Comparison of ENCODE assay signal across 8 cellular contexts in genomic region chr9:36597412-36598178, GRCh38. TPM values are rescaled to one million over a fixed set of nuclear protein-coding genes. Genes with fewer than 3 reads are reported as not detected.
DNase-seq lines count a peak whose midpoint lies in the region; ATAC-seq, FAIRE-seq and TF ChIP-seq lines count a peak whose summit lies in the region.

No MANE protein-coding gene starts in this region.

- FAIRE-seq in GM12891 (lab: Jason Lieb, UNC): peak; percentile 72
- peak; percentile 30 for FAIRE-seq in RCC 7860 (lab: Jason Lieb, UNC)

- no peak overlapping the region for H3K27ac ChIP-seq in upper lobe of right lung

- H3K36me3 ChIP-seq in upper lobe of right lung: no peaks in the 10 kb centered on the region

- TF ChIP-seq POLR2A in GM12891 (IDR thresholded peaks at IDR 0.05; ENCODE audit: low read depth, low read length): no peak

- no peak overlapping the region for H3K4me3 ChIP-seq in upper lobe of right lung

- no peaks in the 10 kb centered on the region for H3K9me3 ChIP-seq in upper lobe of right lung

- no peaks in the 10 kb centered on the region for H3K4me1 ChIP-seq in upper lobe of right lung

- H3K27me3 ChIP-seq in upper lobe of right lung: no peaks in the 10 kb centered on the region

- DNase-seq in AG08395 (ENCODE audit: low spot score): peak; percentile 75
- DNase-seq in GM12891 (ENCODE audit: insufficient read length, low spot score): peak; percentile 27
- peak; percentile 29 for DNase-seq in RCC 7860 (ENCODE audit: low spot score)
- DNase-seq in foreskin melanocyte: peak; percentile 46
- DNase-seq in upper lobe of right lung: no peak
- no peak for DNase-seq in cortex of kidney (lab: John Stamatoyannopoulos, UW)

- ATAC-seq in upper lobe of right lung: no peak
- no peak for ATAC-seq in HG03097 (IDR thresholded peaks at IDR 0.05; ENCODE audit: low FRiP score, unreplicated experiment)
- no peak for ATAC-seq in HG03025 (IDR thresholded peaks at IDR 0.05; ENCODE audit: low FRiP score, unreplicated experiment)

- peak; percentile 40 for TF ChIP-seq CTCF in upper lobe of right lung (IDR thresholded peaks at IDR 0.05)

- intact Hi-C loops in upper lobe of right lung (cut with DNase I): no loop called here

TF ChIP-seq in GM12891, 5 proteins besides CTCF, POLR2A, EP300 and RAD21:
- TF ChIP-seq SPI1 (IDR thresholded peaks at IDR 0.05; ENCODE audit: low read depth, low read length) (no peak), PAX5 (IDR thresholded peaks at IDR 0.05; ENCODE audit: insufficient read depth, low read length, severe bottlenecking) (no peak), POU2F2 (IDR thresholded peaks at IDR 0.05; ENCODE audit: low read depth, low read length) (no peak), POLR2AphosphoS5 (IDR thresholded peaks at IDR 0.05; ENCODE audit: low read depth, low read length) (no peak), TAF1 (IDR thresholded peaks at IDR 0.05; ENCODE audit: low read depth, low read length) (no peak)
TF ChIP-seq in GM12891: peak in this region for 0.

RNA-seq across cellular contexts. Expression of gene MELK, which starts 24.9 kb away (rescaled TPM):
- 18.1 TPM for polyA plus RNA-seq in GM12891 (2012; ENCODE audit: low read depth, missing spikeins)
- 1.2 TPM for total RNA-seq in upper lobe of right lung

Comparison
In these comparisons a context has a peak if more than half of its experiments do, and no peak if none do; other contexts are left out.
1. DNase-seq: peak in AG08395 (single experiment), GM12891 (single experiment), RCC 7860 (single experiment) and foreskin melanocyte (single experiment); none in upper lobe of right lung (single experiment) and cortex of kidney (single experiment).